Comparison of ENCODE assay signal across 25 cellular contexts in the genomic region with DNA sequence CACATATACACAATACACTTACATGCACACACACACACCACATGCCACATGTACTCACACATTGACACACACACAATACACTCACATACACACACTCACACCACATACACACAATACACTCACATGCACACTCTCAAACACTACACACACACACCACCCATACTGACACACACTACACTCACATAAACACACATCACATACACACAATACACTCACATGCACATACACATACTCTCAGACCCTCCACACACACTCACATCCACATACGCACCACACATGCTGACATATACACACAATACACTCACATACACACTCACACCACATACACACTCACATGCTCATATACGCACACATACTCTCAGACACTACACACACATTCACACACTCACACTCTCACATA.
"Had no signal": no experiment of that assay in that cellular context is flagged by ENCODE, and none has a peak within 500 bp of the region (broad histone marks: within the 10 kb centered on the region; RNA-seq: fewer than 3 reads in every experiment).

No MANE protein-coding gene starts in this region.

- H3K9ac ChIP-seq: parathyroid adenoma had no signal

- H3K27ac ChIP-seq: dorsolateral prefrontal cortex, gastrocnemius medialis, hepatocyte, parathyroid adenoma, prostate gland, right atrium auricular region, transverse colon, upper lobe of right lung, vagina had no signal

- H3K27me3 ChIP-seq: dorsolateral prefrontal cortex, gastrocnemius medialis, hepatocyte, right atrium auricular region, transverse colon, upper lobe of right lung, vagina had no signal

- H3K9me3 ChIP-seq: gastrocnemius medialis, mucosa of descending colon, prostate gland, right atrium auricular region, transverse colon, upper lobe of right lung, vagina had no signal

- H3K4me1 ChIP-seq: gastrocnemius medialis, prostate gland, right atrium auricular region, transverse colon, upper lobe of right lung had no signal

- H3K4me1 Mint-ChIP-seq: memory B cell; naive B cell; stimulated activated naive B cell treated with anti-CD40 and anti-IgM and Interleukin-4, amounts not matched to agents 10 μg/mL and 1 μg/mL and 100 μg/mL, for 72 hours had no signal

- H3K36me3 Mint-ChIP-seq: memory B cell; mesothelial cell of epicardium; naive B cell; natural killer cell treated with Interleukin-12 subunit alpha and Interleukin-12 subunit beta and Interleukin-15 and Interleukin-18, amount 100 ng/mL, for 72 hours; stimulated activated naive B cell treated with anti-CD40 and anti-IgM and Interleukin-4, amounts not matched to agents 10 μg/mL and 1 μg/mL and 100 μg/mL, for 72 hours had no signal

- H3K27ac Mint-ChIP-seq: memory B cell; mesothelial cell of epicardium; naive B cell; natural killer cell treated with Interleukin-12 subunit alpha and Interleukin-12 subunit beta and Interleukin-15 and Interleukin-18, amount 100 ng/mL, for 72 hours; stimulated activated naive B cell treated with anti-CD40 and anti-IgM and Interleukin-4, amounts not matched to agents 10 μg/mL and 1 μg/mL and 100 μg/mL, for 72 hours; stimulated activated naive CD8-positive, alpha-beta T cell treated with anti-CD3 and anti-CD28 coated beads, Interleukin-15, Interleukin-2, amounts not matched to agents 100 ng/mL and 50 ng/mL, for 24 hours had no signal

- H3K79me2 ChIP-seq: hepatocyte, parathyroid adenoma had no signal

- FAIRE-seq: colon, kidney, small intestine had no signal

- H3K9me3 Mint-ChIP-seq: memory B cell; mesothelial cell of epicardium; naive B cell; natural killer cell treated with Interleukin-12 subunit alpha and Interleukin-12 subunit beta and Interleukin-15 and Interleukin-18, amount 100 ng/mL, for 72 hours; neural crest cell; stimulated activated naive B cell treated with anti-CD40 and anti-IgM and Interleukin-4, amounts not matched to agents 10 μg/mL and 1 μg/mL and 100 μg/mL, for 72 hours; stimulated activated naive CD8-positive, alpha-beta T cell treated with anti-CD3 and anti-CD28 coated beads, Interleukin-15, Interleukin-2, amounts not matched to agents 100 ng/mL and 50 ng/mL, for 24 hours had no signal

- ATAC-seq: gastrocnemius medialis; left lobe of liver; mucosa of descending colon; stimulated activated naive B cell treated with anti-CD40 and anti-IgM and Interleukin-4, amounts not matched to agents 10 μg/mL and 1 μg/mL and 100 μg/mL, for 72 hours; upper lobe of right lung had no signal

- H3K4me3 ChIP-seq: dorsolateral prefrontal cortex, gastrocnemius medialis, hepatocyte, lung, mucosa of descending colon, prostate gland, right atrium auricular region, transverse colon, upper lobe of right lung, vagina had no signal

- DNase-seq: dorsolateral prefrontal cortex; effector CD4-positive, alpha-beta T cell; gastrocnemius medialis; kidney; mucosa of descending colon; naive B cell; small intestine; stimulated activated CD4-positive, alpha-beta T cell treated with anti-CD3 and anti-CD28 coated beads, Interleukin-15, amount 100 ng/mL, for 24 hours; stimulated activated CD4-positive, alpha-beta T cell treated with anti-CD3 and anti-CD28 coated beads, Interleukin-2, amount 100 ng/mL, for 48 hours; stimulated activated naive B cell treated with anti-CD40 and anti-IgM and Interleukin-4, amounts not matched to agents 10 μg/mL and 1 μg/mL and 100 μg/mL, for 72 hours; transverse colon; upper lobe of right lung had no signal

- H2AFZ ChIP-seq: hepatocyte, parathyroid adenoma had no signal

- H3K4me3 Mint-ChIP-seq: memory B cell; mesothelial cell of epicardium; naive B cell; natural killer cell treated with Interleukin-12 subunit alpha and Interleukin-12 subunit beta and Interleukin-15 and Interleukin-18, amount 100 ng/mL, for 72 hours; neural crest cell; stimulated activated naive B cell treated with anti-CD40 and anti-IgM and Interleukin-4, amounts not matched to agents 10 μg/mL and 1 μg/mL and 100 μg/mL, for 72 hours; stimulated activated naive CD8-positive, alpha-beta T cell treated with anti-CD3 and anti-CD28 coated beads, Interleukin-15, Interleukin-2, amounts not matched to agents 100 ng/mL and 50 ng/mL, for 24 hours had no signal

- H3K36me3 ChIP-seq: gastrocnemius medialis, prostate gland, right atrium auricular region, transverse colon, upper lobe of right lung, vagina had no signal

- H3K4me2 ChIP-seq: hepatocyte had no signal

- H3K27me3 Mint-ChIP-seq: natural killer cell treated with Interleukin-12 subunit alpha and Interleukin-12 subunit beta and Interleukin-15 and Interleukin-18, amount 100 ng/mL, for 72 hours; stimulated activated naive B cell treated with anti-CD40 and anti-IgM and Interleukin-4, amounts not matched to agents 10 μg/mL and 1 μg/mL and 100 μg/mL, for 72 hours; stimulated activated naive CD8-positive, alpha-beta T cell treated with anti-CD3 and anti-CD28 coated beads, Interleukin-15, Interleukin-2, amounts not matched to agents 100 ng/mL and 50 ng/mL, for 24 hours had no signal
